Comparison of ENCODE assay signal across 13 cellular contexts in the genomic region with DNA sequence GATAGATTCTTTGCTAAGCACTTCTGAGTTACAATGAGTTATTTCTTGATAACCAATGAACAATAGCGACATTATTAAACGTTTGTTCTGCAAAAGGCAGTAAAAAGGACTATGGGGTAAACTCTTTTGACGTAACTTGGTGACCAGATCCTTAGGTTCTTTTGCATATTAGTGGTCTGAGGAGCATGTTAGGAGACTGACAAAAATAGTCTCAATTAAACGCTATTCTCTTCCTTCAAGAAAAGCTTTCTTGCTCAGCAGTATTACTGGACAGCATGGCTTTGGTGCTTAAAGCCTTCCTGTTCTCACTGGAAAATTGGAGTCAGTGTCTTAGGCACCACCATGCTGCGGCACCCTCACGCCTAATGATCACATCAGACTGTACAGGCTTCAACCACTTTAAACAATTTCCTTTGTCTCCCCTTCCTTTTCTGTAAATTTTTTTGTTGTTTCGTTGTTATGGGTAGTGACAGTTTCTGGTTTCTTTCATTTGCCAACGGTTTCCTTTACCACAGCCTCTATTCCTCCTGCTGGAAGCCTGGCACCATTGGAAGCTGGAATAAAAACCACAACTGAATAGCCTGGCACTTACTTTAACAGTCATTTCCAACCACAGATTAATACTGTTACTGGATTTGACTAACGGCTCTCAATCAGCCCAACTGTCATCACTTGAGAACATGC. TPM values are rescaled to one million over a fixed set of nuclear protein-coding genes. Genes with fewer than 3 reads are reported as not detected.
DNase-seq lines count a peak whose midpoint lies in the region; ATAC-seq and TF ChIP-seq lines count a peak whose summit lies in the region.
"Had no signal": no experiment of that assay in that cellular context is flagged by ENCODE, and none has a peak within 500 bp of the region (broad histone marks: within the 10 kb centered on the region; RNA-seq: fewer than 3 reads in every experiment).

No MANE protein-coding gene starts in this region.

- H3K9ac ChIP-seq in Loucy (ENCODE audit: low read depth, low read length, poor library complexity, severe bottlenecking): peak overlapping the region; percentile 87

- ATAC-seq in HG03521 (IDR thresholded peaks at IDR 0.05; ENCODE audit: unreplicated experiment) (no peak), GM21381 (IDR thresholded peaks at IDR 0.05; ENCODE audit: unreplicated experiment) (no peak)
- ATAC-seq: GM23338, left colon, psoas muscle had no signal

- peaks cover 31% of the 10 kb centered on the region for H3F3A ChIP-seq in Loucy (ENCODE audit: low read depth)

- H3K4me1 ChIP-seq in Loucy (ENCODE audit: insufficient read depth, low read length, poor library complexity, severe bottlenecking): peaks cover 95% of the 10 kb centered on the region

- H3K79me2 ChIP-seq in Loucy (ENCODE audit: insufficient read depth, low read length): peaks cover 87% of the 10 kb centered on the region

- peaks cover 5% of the 10 kb centered on the region for H4K20me1 ChIP-seq in Loucy (ENCODE audit: insufficient read depth, low read length, poor library complexity, severe bottlenecking)

- DNase-seq in activated CD4-positive, alpha-beta T cell treated with anti-CD3 and anti-CD28 coated beads, Interleukin-2, amount 50 U/mL, for 1 hour: peak; percentile 10
- DNase-seq in midbrain (lab: John Stamatoyannopoulos, UW) (peak; percentile 19), type B pancreatic cell (ENCODE audit: extremely low spot score, unreplicated experiment) (no peak), HEK293T (ENCODE audit: extremely low spot score) (no peak)
- DNase-seq: EL, left colon, NCI-H1417 treated with DMSO at 0.1 percent for 48 hours, psoas muscle had no signal

- POLR2A ChIA-PET in HEK293T (lab: Yijun Ruan, JAX): no interaction called here

- H3K36me3 Mint-ChIP-seq in type B pancreatic cell: no peaks in the 10 kb centered on the region

- H3K27me3 Mint-ChIP-seq in type B pancreatic cell: no peaks in the 10 kb centered on the region

- H3K9me3 Mint-ChIP-seq in type B pancreatic cell: no peaks in the 10 kb centered on the region
- H3K9me3 Mint-ChIP-seq: GM23338 had no signal

- no peak overlapping the region for H3K4me3 Mint-ChIP-seq in type B pancreatic cell
- H3K4me3 Mint-ChIP-seq: GM23338 had no signal

- no peaks in the 10 kb centered on the region for H3K9me2 ChIP-seq in Loucy (replicated peaks; ENCODE audit: low read depth, low read length)

- no peaks in the 10 kb centered on the region for H3K27me3 ChIP-seq in Loucy (ENCODE audit: insufficient read depth, low read length, poor library complexity, severe bottlenecking)

- no peaks in the 10 kb centered on the region for H3K9me3 ChIP-seq in Loucy (ENCODE audit: insufficient read depth, low read depth, low read length)
- H3K9me3 ChIP-seq: psoas muscle had no signal

- no peak for TF ChIP-seq CTCF in Loucy (conservative IDR thresholded peaks at IDR 0.05; ENCODE audit: low read length)
- no peak for TF ChIP-seq CTCF in type B pancreatic cell (conservative IDR thresholded peaks at IDR 0.05)

- H2AFZ ChIP-seq in Loucy (ENCODE audit: low read length): no peak overlapping the region
- H2AFZ ChIP-seq: GM23338 had no signal

- H3K4me3 ChIP-seq in GM08714 (ENCODE audit: low read length): peak overlapping the region; percentile 32; the same call in 1 of the 2 replicates
- peak overlapping the region; percentile 54 for H3K4me3 ChIP-seq in Loucy (ENCODE audit: low read length, poor library complexity, severe bottlenecking)
- H3K4me3 ChIP-seq: GM23338, psoas muscle had no signal

- H3K36me3 ChIP-seq in Loucy (ENCODE audit: insufficient read depth, low read length): peaks cover 47% of the 10 kb centered on the region

- CTCF ChIA-PET in HEK293T (lab: Yijun Ruan, JAX): no interaction called here

- no peak overlapping the region for H3K27ac Mint-ChIP-seq in type B pancreatic cell
- H3K27ac Mint-ChIP-seq: GM23338 had no signal

- peak overlapping the region; percentile 76 for H3K4me2 ChIP-seq in Loucy (ENCODE audit: low read depth, low read length, poor library complexity, severe bottlenecking)
- H3K4me2 ChIP-seq: GM23338 had no signal

- peaks cover 12% of the 10 kb centered on the region for H3K4me1 Mint-ChIP-seq in type B pancreatic cell (ENCODE audit: unreplicated experiment)

TF ChIP-seq in HEK293T, 16 proteins besides CTCF, POLR2A, EP300 and RAD21:
- TF ChIP-seq TARDBP (IDR thresholded peaks at IDR 0.05) (no peak), L3MBTL2 (conservative IDR thresholded peaks at IDR 0.05) (no peak), ARNT (IDR thresholded peaks at IDR 0.05) (no peak)
- TF ChIP-seq, protein P1, sequence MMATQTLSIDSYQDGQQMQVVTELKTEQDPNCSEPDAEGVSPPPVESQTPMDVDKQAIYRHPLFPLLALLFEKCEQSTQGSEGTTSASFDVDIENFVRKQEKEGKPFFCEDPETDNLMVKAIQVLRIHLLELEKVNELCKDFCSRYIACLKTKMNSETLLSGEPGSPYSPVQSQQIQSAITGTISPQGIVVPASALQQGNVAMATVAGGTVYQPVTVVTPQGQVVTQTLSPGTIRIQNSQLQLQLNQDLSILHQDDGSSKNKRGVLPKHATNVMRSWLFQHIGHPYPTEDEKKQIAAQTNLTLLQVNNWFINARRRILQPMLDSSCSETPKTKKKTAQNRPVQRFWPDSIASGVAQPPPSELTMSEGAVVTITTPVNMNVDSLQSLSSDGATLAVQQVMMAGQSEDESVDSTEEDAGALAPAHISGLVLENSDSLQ (IDR thresholded peaks at IDR 0.05): no peak

RNA-seq across cellular contexts. Expression of a gene that starts 49.2 kb away (rescaled TPM):
- 24.6 and 29.1 TPM in 2 replicates for total RNA-seq in type B pancreatic cell (ENCODE audit: low replicate concordance)

Comparison
In these comparisons a context has a peak if more than half of its experiments do, and no peak if none do; other contexts are left out.
1. DNase-seq: peak in activated CD4-positive, alpha-beta T cell treated with anti-CD3 and anti-CD28 coated beads, Interleukin-2, amount 50 U/mL, for 1 hour (single experiment) and midbrain (single experiment); none in type B pancreatic cell (single experiment) and HEK293T (single experiment).